Comparison of ENCODE assay signal across 8 cellular contexts in genomic region chr16:88743693-88744519, GRCh38. TPM values are rescaled to one million over a fixed set of nuclear protein-coding genes. Genes with fewer than 3 reads are reported as not detected.
DNase-seq lines count a peak whose midpoint lies in the region; ATAC-seq and TF ChIP-seq lines count a peak whose summit lies in the region.

No MANE protein-coding gene starts in this region.

- no peak overlapping the region for H3K27ac ChIP-seq in CD8-positive, alpha-beta T cell (ENCODE audit: low read depth, low read length)
- peak overlapping the region in 1 of 5 donors; percentile 43 for H3K27ac ChIP-seq in adrenal gland

- H3K9me3 ChIP-seq in CD8-positive, alpha-beta T cell (ENCODE audit: low read length), result no peaks in the 10 kb centered on the region
- H3K9me3 ChIP-seq in adrenal gland (replicated peaks in 1 of 3), result no peaks in the 10 kb centered on the region

- CTCF ChIA-PET in CD8-positive, alpha-beta T cell (lab: Charles Lee), result interaction anchor here (0.6 to 3.9 kb wide), 23 partner anchors 8 to 116 kb away, joined by 3 to 32 read pairs (median 5); partner anchors contain the start of genes IL17C and PIEZO1
- CTCF ChIA-PET in T-cell (lab: Charles Lee), result interaction anchor here in 1 of 2 donors (1.0 kb wide), 1 partner anchor 38 kb away, joined by 3 read pairs; no protein-coding TSS in a partner anchor

- TF ChIP-seq POLR2A in adrenal gland (IDR thresholded peaks at IDR 0.05), result no peak

- intact Hi-C loops in CD8-positive, alpha-beta T cell (cut with DNase I, micrococcal nuclease), result loop anchor here (1.0 kb wide), 4 partner anchors 41 to 472 kb away; partner anchors contain the start of genes PIEZO1 (in 2 of the 2) and TRAPPC2L (in 1 of the 2)
- intact Hi-C loops in adrenal gland (cut with DNase I), result loop anchor here in 1 of 2 donors (2.0 to 5.0 kb wide), 2 partner anchors 41 to 423 kb away; partner anchors contain the start of gene PIEZO1
- intact Hi-C loops in left cardiac atrium (cut with DNase I), result loop anchor here (5.0 to 10.0 kb wide), 3 partner anchors 38 to 471 kb away; partner anchors contain the start of genes PIEZO1 (in 1 of the 2) and ZNF778 (in 1 of the 2)

- H3K4me1 Mint-ChIP-seq in CD8-positive, alpha-beta T cell (ENCODE audit: low read depth), result peaks cover 25% of the 10 kb centered on the region
- H3K4me1 Mint-ChIP-seq in T-cell, result peaks cover 19 to 39% (median 27%) of the 10 kb centered on the region in 3 donors

- H3K4me3 ChIP-seq in CD8-positive, alpha-beta T cell (ENCODE audit: low read depth, low read length), result no peak overlapping the region
- no peak overlapping the region for H3K4me3 ChIP-seq in adrenal gland

- peaks cover 6% of the 10 kb centered on the region for H3K36me3 Mint-ChIP-seq in CD8-positive, alpha-beta T cell
- H3K36me3 Mint-ChIP-seq in T-cell, result no peaks in the 10 kb centered on the region

- WGBS in adrenal gland, 4 donors, result 50 to 67% (median 55%) methylated on average over 6 to 30 of the region's 30 CpGs

- no peak overlapping the region for H3K27ac Mint-ChIP-seq in CD8-positive, alpha-beta T cell
- peak overlapping the region; percentile 72 to 73 for H3K27ac Mint-ChIP-seq in T-cell

- H3K27me3 ChIP-seq in CD8-positive, alpha-beta T cell (ENCODE audit: insufficient read depth, low read length), result no peaks in the 10 kb centered on the region
- H3K27me3 ChIP-seq in adrenal gland, result no peaks in the 10 kb centered on the region

- peak; percentile 89 for TF ChIP-seq CTCF in CD8-positive, alpha-beta T cell (IDR thresholded peaks at IDR 0.05)
- peak; percentile 79 to 92 (median 87) for TF ChIP-seq CTCF in adrenal gland (IDR thresholded peaks at IDR 0.05)

- no peak overlapping the region for H3K4me3 Mint-ChIP-seq in CD8-positive, alpha-beta T cell
- H3K4me3 Mint-ChIP-seq in T-cell, result peak overlapping the region in 1 of 3 donors; percentile 52

- no peaks in the 10 kb centered on the region for H3K27me3 Mint-ChIP-seq in CD8-positive, alpha-beta T cell (ENCODE audit: low read depth)
- H3K27me3 Mint-ChIP-seq in T-cell, result no peaks in the 10 kb centered on the region

- H3K36me3 ChIP-seq in CD8-positive, alpha-beta T cell (ENCODE audit: insufficient read depth, low read length), result no peaks in the 10 kb centered on the region
- H3K36me3 ChIP-seq in adrenal gland (replicated peaks in 1 of 2), result peaks cover 0 to 15% of the 10 kb centered on the region in 2 donors

- H3K9me3 Mint-ChIP-seq in CD8-positive, alpha-beta T cell, result no peaks in the 10 kb centered on the region
- no peaks in the 10 kb centered on the region for H3K9me3 Mint-ChIP-seq in T-cell

- POLR2A ChIA-PET in CD8-positive, alpha-beta T cell (lab: Charles Lee), result no interaction called here
- POLR2A ChIA-PET in T-cell (lab: Charles Lee), result no interaction called here

- H3K4me1 ChIP-seq in CD8-positive, alpha-beta T cell (ENCODE audit: insufficient read depth, low read length), result peaks cover 33% of the 10 kb centered on the region
- peaks cover 0 to 12% of the 10 kb centered on the region in 2 donors for H3K4me1 ChIP-seq in adrenal gland (replicated peaks in 1 of 2)

- peak; percentile 64 for ATAC-seq in CD8-positive, alpha-beta T cell
- ATAC-seq in T-cell (replicated peaks in 1 of 4), result peak; percentile 39 to 68 (median 47)
- ATAC-seq in left cardiac atrium, result peak; percentile 60 to 67
- ATAC-seq in HG03439 (IDR thresholded peaks at IDR 0.05; ENCODE audit: unreplicated experiment), result no peak
- no peak for ATAC-seq in GM21786 (IDR thresholded peaks at IDR 0.05; ENCODE audit: unreplicated experiment)

- DNase-seq in CD8-positive, alpha-beta T cell, result peak; percentile 43 to 88 (median 74)
- DNase-seq in HPDE6-E6E7 (ENCODE audit: extremely low spot score), result peak; percentile 69
- DNase-seq in T-cell, result peak; percentile 28 to 80 (median 63)
- peak; percentile 71 to 88 (median 83) for DNase-seq in adrenal gland
- DNase-seq in left cardiac atrium, result peak; percentile 86
- peak; percentile 78 for DNase-seq in retina

RNA-seq across cellular contexts. Expression of gene CTU2, which starts 37.6 kb away (rescaled TPM):
- 10 to 100 TPM; 59.5 to 60.4 TPM for total RNA-seq in CD8-positive, alpha-beta T cell
- 10 to 100 TPM; 30.1 to 39.5 (median 38.6) TPM for total RNA-seq in T-cell
- total RNA-seq in adrenal gland, result 10 to 100 TPM in 5 of 8 donors, 1 to 10 TPM in 3; 8.0 to 24.7 (median 14.0) TPM
- 10 to 100 TPM in 2 of 3 donors, 1 to 10 TPM in 1; 3.6 to 43.8 (median 32.5) TPM for polyA plus RNA-seq in adrenal gland
- 10 to 100 TPM; 12.8 to 18.4 TPM for total RNA-seq in left cardiac atrium

RNA-seq across cellular contexts. Expression of gene RNF166, which starts 37.7 kb away (rescaled TPM):
- 100 to 1,000 TPM; 371 to 406 TPM for total RNA-seq in CD8-positive, alpha-beta T cell
- total RNA-seq in T-cell (100 to 1,000 TPM; 246 to 369 (median 264) TPM), adrenal gland (10 to 100 TPM; 11.3 to 40.6 (median 31.1) TPM), left cardiac atrium (10 to 100 TPM; 18.3 to 20.1 TPM)
- polyA plus RNA-seq in adrenal gland, result 10 to 100 TPM in 2 of 3 donors, 1 to 10 TPM in 1; 3.0 to 86.3 (median 25.1) TPM

RNA-seq across cellular contexts. Expression of gene PIEZO1, which starts 41.1 kb away (rescaled TPM):
- 10 to 100 TPM; 67.4 to 70.1 TPM for total RNA-seq in CD8-positive, alpha-beta T cell
- total RNA-seq in T-cell (100 to 1,000 TPM; 139 to 274 (median 240) TPM), adrenal gland (100 to 1,000 TPM in 2 of 8 donors, 10 to 100 TPM in 6; 48.9 to 119 (median 92.4) TPM), left cardiac atrium (10 to 100 TPM; 50.6 to 63.6 TPM)
- 100 to 1,000 TPM in 2 of 3 donors, 10 to 100 TPM in 1; 16.6 to 327 (median 259) TPM for polyA plus RNA-seq in adrenal gland

RNA-seq across cellular contexts. Expression of gene SNAI3, which starts 57.6 kb away (rescaled TPM):
- 1 to 10 TPM; 3.1 to 3.4 TPM for total RNA-seq in CD8-positive, alpha-beta T cell
- total RNA-seq in T-cell (10 to 100 TPM in 3 of 5 donors, 1 to 10 TPM in 2; 5.2 to 20.4 (median 17.2) TPM), adrenal gland (1 to 10 TPM in 1 of 8 donors, under 1 TPM in 5, not detected in 2; 0.35 to 1.7 (median 0.66) TPM), left cardiac atrium (1 to 10 TPM in 1 of 2 donors, under 1 TPM in 1; 0.55 to 2.7 TPM)
- polyA plus RNA-seq in adrenal gland, result 1 to 10 TPM in 1 of 3 donors, under 1 TPM in 2; 0.11 to 2.1 (median 0.44) TPM

RNA-seq across cellular contexts. Expression of gene CDT1, which starts 59.7 kb away (rescaled TPM):
- total RNA-seq in CD8-positive, alpha-beta T cell, result 1 to 10 TPM; 1.2 to 2.3 TPM
- total RNA-seq in T-cell (1 to 10 TPM in 4 of 5 donors, under 1 TPM in 1; 0.93 to 3.7 (median 1.5) TPM), adrenal gland (1 to 10 TPM in 6 of 8 donors, under 1 TPM in 1, not detected in 1; 0.52 to 4.5 (median 1.7) TPM), left cardiac atrium (1 to 10 TPM; 1.0 to 2.3 TPM)
- under 1 TPM; 0.29 to 0.44 (median 0.40) TPM for polyA plus RNA-seq in adrenal gland

Comparison
In these comparisons a context has a peak if more than half of its experiments do, and no peak if none do; other contexts are left out.
1. ATAC-seq: peak in CD8-positive, alpha-beta T cell (single experiment), T-cell (4 of 4) and left cardiac atrium (2 of 2); none in HG03439 (single experiment) and GM21786 (single experiment).
2. RNA of gene RNF166, which starts 37.7 kb away (total RNA-seq): 371 to 406 TPM in CD8-positive, alpha-beta T cell and 246 to 369 TPM in T-cell; 11.3 to 40.6 TPM in adrenal gland and 18.3 to 20.1 TPM in left cardiac atrium; every median in the first group is over 4 times any median in the second.
3. Peak in every context shown above with its lines, with median percentiles within 50 percentile points of each other: DNase-seq.